In genomic region chr1:15714438-15715136, GRCh38 we compare ENCODE assay signal across 11 cellular contexts.
A peak's percentile ranks its signal among the peaks of the same experiment; 100 is the strongest.
DNase-seq lines count a peak whose midpoint lies in the region; TF ChIP-seq lines count a peak whose summit lies in the region.
"Had no signal": no experiment of that assay in that cellular context is flagged by ENCODE, and none has a peak within 500 bp of the region (broad histone marks: within the 10 kb centered on the region; RNA-seq: fewer than 3 reads in every experiment).

No MANE protein-coding gene starts in this region.

- H3K27ac ChIP-seq in RWPE1 = peak overlapping the region; percentile 25; the same call in 1 of the 2 replicates
- H3K27ac ChIP-seq: KMS-11 had no signal

- peaks cover 28% of the 10 kb centered on the region for H3K36me3 Mint-ChIP-seq in nephron progenitor cell (ENCODE audit: low read depth)

- no peaks in the 10 kb centered on the region for H3K27me3 Mint-ChIP-seq in nephron progenitor cell (ENCODE audit: low read depth, poor library complexity)

- TF ChIP-seq CTCF in RWPE1 (conservative IDR thresholded peaks at IDR 0.05; ENCODE audit: low read depth) (no peak), nephron progenitor cell (IDR thresholded peaks at IDR 0.05) (no peak)

- no peak overlapping the region for H3K4me3 Mint-ChIP-seq in nephron progenitor cell

- H3K27ac Mint-ChIP-seq in nephron progenitor cell = peak overlapping the region; percentile 86

- H3K9me3 Mint-ChIP-seq in nephron progenitor cell = no peaks in the 10 kb centered on the region

- H3K4me1 Mint-ChIP-seq in nephron progenitor cell = peaks cover 12% of the 10 kb centered on the region

- peak; percentile 83 for DNase-seq in AG08396 (ENCODE audit: low spot score)
- no peak for DNase-seq in RWPE1 (ENCODE audit: low spot score)
- peak; percentile 76 for DNase-seq in fibroblast of peridontal ligament (ENCODE audit: extremely low read depth)
- no peak for DNase-seq in nephron progenitor cell
- no peak for DNase-seq in stimulated activated naive CD4-positive, alpha-beta T cell treated with Interleukin-2 at 50 U/mL for 16 hours (lab: John Stamatoyannopoulos, UW)
- DNase-seq in NCI-H774 (lab: John Stamatoyannopoulos, UW) = no peak
- no peak for DNase-seq in NCI-H1417 (lab: John Stamatoyannopoulos, UW)
- no peak for DNase-seq in NCI-H526 (lab: John Stamatoyannopoulos, UW)
- DNase-seq: dermis blood vessel endothelial cell; stimulated activated CD4-positive, alpha-beta T cell treated with anti-CD3 and anti-CD28 coated beads, Interleukin-2, amount 100 ng/mL, for 48 hours had no signal

- POLR2A ChIA-PET in RWPE1 (lab: Yijun Ruan, JAX; ENCODE audit: low non-redundant PET) = no interaction called here

- CTCF ChIA-PET in RWPE1 (lab: Yijun Ruan, JAX) = no interaction called here

Comparison
In these comparisons a context has a peak if more than half of its experiments do, and no peak if none do; other contexts are left out.
1. DNase-seq: peak in AG08396 (single experiment) and fibroblast of peridontal ligament (single experiment); none in RWPE1 (single experiment), nephron progenitor cell (single experiment), stimulated activated naive CD4-positive, alpha-beta T cell treated with Interleukin-2 at 50 U/mL for 16 hours (single experiment), NCI-H774 (single experiment), NCI-H1417 (0 of 3) and NCI-H526 (0 of 2).